ENCODE assay signal across 9 cellular contexts in genomic region chr14:54253195-54253947, GRCh38.
DNase-seq lines count a peak whose midpoint lies in the region; ATAC-seq and TF ChIP-seq lines count a peak whose summit lies in the region.
"Had no signal": no experiment of that assay in that cellular context is flagged by ENCODE, and none has a peak within 500 bp of the region (broad histone marks: within the 10 kb centered on the region; RNA-seq: fewer than 3 reads in every experiment).

No MANE protein-coding gene starts in this region.

- H3K27me3 ChIP-seq in OCI-LY3 (ENCODE audit: low read depth, low read length), result no peaks in the 10 kb centered on the region

- peaks cover 12% of the 10 kb centered on the region for H3K4me1 ChIP-seq in OCI-LY3 (ENCODE audit: low read length)

- no peak overlapping the region for H3K9ac ChIP-seq in OCI-LY3 (ENCODE audit: low read length)

- H3K4me2 ChIP-seq in OCI-LY3 (ENCODE audit: low read length), result peak overlapping the region; percentile 43

- no peak overlapping the region for H3K27ac ChIP-seq in OCI-LY3 (ENCODE audit: low read length)

- no peaks in the 10 kb centered on the region for H3K9me3 ChIP-seq in OCI-LY3 (ENCODE audit: insufficient read depth, low read length)

- no peaks in the 10 kb centered on the region for H3K79me2 ChIP-seq in OCI-LY3 (ENCODE audit: low read length)

- POLR2A ChIA-PET in AG04449 (lab: Yijun Ruan, JAX), result no interaction called here

- 0 out of 2 replicates have a peak overlapping the region, but pooled peaks have one; percentile 29 for H2AFZ ChIP-seq in OCI-LY3 (ENCODE audit: low read depth, low read length)

- TF ChIP-seq CTCF in AG04449 (IDR thresholded peaks at IDR 0.05; ENCODE audit: insufficient read depth, low read length, missing control alignments) (no peak), OCI-LY3 (IDR thresholded peaks at IDR 0.05; ENCODE audit: low read depth, low read length) (no peak), fibroblast of villous mesenchyme (IDR thresholded peaks at IDR 0.05; ENCODE audit: insufficient read depth, low read depth, low read length) (no peak)

- no peaks in the 10 kb centered on the region for H4K20me1 ChIP-seq in OCI-LY3 (ENCODE audit: insufficient read depth, low read length)

- DNase-seq in AG04449 (ENCODE audit: low read depth, low spot score), result peak; percentile 17
- DNase-seq in fibroblast of villous mesenchyme (ENCODE audit: low read depth), result peak; percentile 55
- DNase-seq in NCI-H345 treated with DMSO at 0.1 percent for 48 hours (lab: John Stamatoyannopoulos, UW; ENCODE audit: unreplicated experiment), result no peak
- no peak for DNase-seq in NCI-H1694 (lab: John Stamatoyannopoulos, UW)
- DNase-seq in NCI-H446 (lab: John Stamatoyannopoulos, UW), result no peak
- no peak for DNase-seq in COR-L47 (lab: John Stamatoyannopoulos, UW)
- DNase-seq: activated CD4-positive, alpha-beta T cell treated with anti-CD3 and anti-CD28 coated beads for 4 hours had no signal

- no peaks in the 10 kb centered on the region for H3K36me3 ChIP-seq in OCI-LY3 (replicated peaks; ENCODE audit: low read depth, low read length)

- H3K4me3 ChIP-seq in AG04449 (ENCODE audit: low read depth, low read length) (no peak overlapping the region), OCI-LY3 (ENCODE audit: low read length) (0 out of 2 replicates have a peak overlapping the region, but pooled peaks have one; percentile 6), fibroblast of villous mesenchyme (ENCODE audit: low read depth, low read length) (no peak overlapping the region)

- peak; percentile 89 for ATAC-seq in GM19351 (IDR thresholded peaks at IDR 0.05; ENCODE audit: unreplicated experiment)

- CTCF ChIA-PET in AG04449 (lab: Yijun Ruan, JAX), result no interaction called here

Comparison
In these comparisons a context has a peak if more than half of its experiments do, and no peak if none do; other contexts are left out.
1. DNase-seq: peak in AG04449 (single experiment) and fibroblast of villous mesenchyme (single experiment); none in NCI-H345 treated with DMSO at 0.1 percent for 48 hours (single experiment), NCI-H1694 (single experiment), NCI-H446 (0 of 2) and COR-L47 (single experiment).